In genomic region chr16:29257377-29258336, GRCh38 we compare ENCODE assay signal across 8 cellular contexts.
DNase-seq lines count a peak whose midpoint lies in the region; ATAC-seq and TF ChIP-seq lines count a peak whose summit lies in the region.
"Not testable (repeated sequence)": the region's sequence is repeated elsewhere in the genome, so short reads cannot be mapped to it uniquely, and the experiment has no call there.

No MANE protein-coding gene starts in this region.

- H3K79me2 ChIP-seq in GM23338 (replicated peaks; ENCODE audit: insufficient read depth): not testable (repeated sequence)

- H3K36me3 Mint-ChIP-seq in GM23338 (ENCODE audit: low read depth): not testable (repeated sequence)

- not testable (repeated sequence) for H3K27ac ChIP-seq in AG04450 (ENCODE audit: low read depth, low read length); GM23338 (ENCODE audit: low read depth); colonic mucosa; right lobe of liver

- H3K9ac ChIP-seq in colonic mucosa (ENCODE audit: low read depth in 2 of 2, low read length in 2 of 2): not testable (repeated sequence)

- not testable (repeated sequence) for H3K4me3 Mint-ChIP-seq in GM23338

- CTCF ChIA-PET in AG04450 (lab: Charles Lee): not testable (repeated sequence)

- not testable (repeated sequence) for H3K4me1 Mint-ChIP-seq in GM23338

- TF ChIP-seq CTCF in AG04450 (IDR thresholded peaks at IDR 0.05; ENCODE audit: low read depth, low read length) (peak; percentile 58), GM23338 (conservative IDR thresholded peaks at IDR 0.05; ENCODE audit: low read depth in 2 of 2) (peak; percentile 26 to 51; a peak in 3 of 4 replicates), colonic mucosa (IDR thresholded peaks at IDR 0.05) (peak; percentile 23), right lobe of liver (IDR thresholded peaks at IDR 0.05) (peak; percentile 43 to 63 (median 48))

- not testable (repeated sequence) for H3K27ac Mint-ChIP-seq in GM23338

- ATAC-seq in GM23338: peak; percentile 61
- peak; percentile 31 for ATAC-seq in Right ventricle myocardium superior (ENCODE audit: poor library complexity)
- ATAC-seq in right lobe of liver: peak; percentile 11 to 24 (median 13)
- ATAC-seq in sciatic nerve: peak; percentile 56

- TF ChIP-seq POLR2A in right lobe of liver (IDR thresholded peaks at IDR 0.05): not testable (repeated sequence)

- H3K9me3 Mint-ChIP-seq in GM23338: not testable (repeated sequence)

- not testable (repeated sequence) for H3K27me3 Mint-ChIP-seq in GM23338 (ENCODE audit: insufficient read depth, low read depth, poor library complexity)

- intact Hi-C loops in colonic mucosa (cut with DNase I); Right ventricle myocardium superior (cut with DNase I); right lobe of liver (cut with DNase I); sciatic nerve (cut with DNase I): not testable (repeated sequence)

- H3K27me3 ChIP-seq in AG04450 (ENCODE audit: control insufficient read depth, insufficient read depth, low read length); GM23338 (ENCODE audit: insufficient read depth); colonic mucosa; right lobe of liver: not testable (repeated sequence)

- H2AFZ ChIP-seq in GM23338: not testable (repeated sequence)

- not testable (repeated sequence) for DNase-seq in AG04450 (ENCODE audit: low read depth, low spot score); GM23338 (ENCODE audit: low spot score); colonic mucosa; Right ventricle myocardium superior; right lobe of liver; sciatic nerve (ENCODE audit: low spot score)
- DNase-seq in NCI-H510A treated with DMSO at 0.1 percent for 48 hours (lab: John Stamatoyannopoulos, UW): peak; percentile 25
- DNase-seq in activated effector memory CD4-positive, alpha-beta T cell treated with anti-CD3 and anti-CD28 coated beads, Interleukin-2, amount 50 U/mL, for 16 hours: peak; percentile 38

- H3K36me3 ChIP-seq in GM23338 (ENCODE audit: insufficient read depth); colonic mucosa; right lobe of liver: not testable (repeated sequence)

- not testable (repeated sequence) for H3K4me1 ChIP-seq in GM23338 (ENCODE audit: insufficient read depth); colonic mucosa; right lobe of liver

- WGBS in right lobe of liver (ENCODE audit: insufficient coverage, low coverage, low lambda C conversion rate, missing lambda C conversion rate): 22% methylated on average over 2 of the region's 20 CpGs

- not testable (repeated sequence) for H3F3A ChIP-seq in GM23338 (replicated peaks; ENCODE audit: low read depth)

- not testable (repeated sequence) for H3K4me2 ChIP-seq in GM23338

- not testable (repeated sequence) for H3K4me3 ChIP-seq in AG04450 (ENCODE audit: low read depth, low read length); GM23338; colonic mucosa; right lobe of liver

- POLR2A ChIA-PET in AG04450 (lab: Yijun Ruan, JAX): not testable (repeated sequence)

- not testable (repeated sequence) for H4K20me1 ChIP-seq in GM23338 (replicated peaks; ENCODE audit: insufficient read depth)

- H3K9me3 ChIP-seq in AG04450 (ENCODE audit: control insufficient read depth, insufficient read depth, low read length); colonic mucosa; right lobe of liver: not testable (repeated sequence)

- H3K9me2 ChIP-seq in GM23338 (ENCODE audit: insufficient read depth): not testable (repeated sequence)
